Comparison of ENCODE assay signal across 22 cellular contexts in the genomic region with DNA sequence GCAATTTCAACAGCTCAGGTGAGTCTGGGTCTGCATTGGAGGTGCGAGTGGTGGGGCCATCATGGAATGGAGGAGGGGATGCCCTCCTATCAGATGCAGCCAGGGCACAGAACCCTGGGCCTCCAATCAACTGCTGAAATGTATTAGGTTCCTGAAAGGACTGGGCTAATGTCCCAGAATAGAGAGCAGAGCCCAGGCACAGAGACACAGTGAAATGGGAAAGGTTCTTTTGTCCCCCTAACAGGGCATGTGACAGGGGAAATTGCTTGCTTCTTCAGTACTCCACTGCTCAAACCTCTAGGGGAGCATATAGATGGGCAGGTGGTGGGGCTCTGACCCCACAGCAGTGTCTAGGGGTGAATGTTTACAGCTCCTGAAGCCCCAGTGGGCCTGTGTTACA.
DNase-seq lines count a peak whose midpoint lies in the region; ATAC-seq and TF ChIP-seq lines count a peak whose summit lies in the region.
"Had no signal": no experiment of that assay in that cellular context is flagged by ENCODE, and none has a peak within 500 bp of the region (broad histone marks: within the 10 kb centered on the region; RNA-seq: fewer than 3 reads in every experiment).

No MANE protein-coding gene starts in this region.

- no peaks in the 10 kb centered on the region for H3K9me3 ChIP-seq in mucosa of descending colon
- H3K9me3 ChIP-seq: Peyer's patch, SJSA1 had no signal

- DNase-seq in medulla oblongata (ENCODE audit: extremely low spot score): peak; percentile 75
- DNase-seq in substantia nigra (lab: John Stamatoyannopoulos, UW): peak in 7 of 49 donors; percentile 11 to 48 (median 16)
- no peak for DNase-seq in mucosa of descending colon
- DNase-seq in GF-D8 (lab: John Stamatoyannopoulos, UW): no peak
- DNase-seq: COR-L47, DMS 273 treated with DMSO at 0.1 percent for 48 hours, GOT3, IMR-90, NCI-H1105, NCI-H146, NCI-H2029, NCI-H226, NCI-H524 treated with DMSO at 0.1 percent for 48 hours, NCI-H82, Peyer's patch had no signal

- H3K4me3 ChIP-seq in mucosa of descending colon: no peak overlapping the region
- H3K4me3 ChIP-seq: Peyer's patch, SJSA1 had no signal

- peak overlapping the region; percentile 83 for H3K27ac Mint-ChIP-seq in dendritic cell treated with granulocyte-macrophage colony-stimulating factor and Interleukin-4, amounts not matched to agents 40 ng/mL and 50 ng/mL, for 4 days
- H3K27ac Mint-ChIP-seq: B cell had no signal

- H3K36me3 ChIP-seq in mucosa of descending colon (ENCODE audit: low read depth): no peaks in the 10 kb centered on the region
- H3K36me3 ChIP-seq: Peyer's patch, SJSA1 had no signal

- no peak overlapping the region for H3K4me3 Mint-ChIP-seq in dendritic cell treated with granulocyte-macrophage colony-stimulating factor and Interleukin-4, amounts not matched to agents 40 ng/mL and 50 ng/mL, for 4 days
- H3K4me3 Mint-ChIP-seq: B cell had no signal

- H3K4me1 ChIP-seq in mucosa of descending colon (ENCODE audit: low read depth): no peaks in the 10 kb centered on the region
- H3K4me1 ChIP-seq: Peyer's patch, SJSA1 had no signal

- H3K27me3 Mint-ChIP-seq in dendritic cell treated with granulocyte-macrophage colony-stimulating factor and Interleukin-4, amounts not matched to agents 40 ng/mL and 50 ng/mL, for 4 days: peaks cover 13% of the 10 kb centered on the region
- H3K27me3 Mint-ChIP-seq: B cell had no signal

- ATAC-seq in mucosa of descending colon (no peak), GM21737 (IDR thresholded peaks at IDR 0.05; ENCODE audit: unreplicated experiment) (no peak)
- ATAC-seq: HCT116 had no signal

- peaks cover 74% of the 10 kb centered on the region for H3K4me1 Mint-ChIP-seq in dendritic cell treated with granulocyte-macrophage colony-stimulating factor and Interleukin-4, amounts not matched to agents 40 ng/mL and 50 ng/mL, for 4 days (ENCODE audit: low read depth)

- no peaks in the 10 kb centered on the region for H3K36me3 Mint-ChIP-seq in dendritic cell treated with granulocyte-macrophage colony-stimulating factor and Interleukin-4, amounts not matched to agents 40 ng/mL and 50 ng/mL, for 4 days (ENCODE audit: low read depth)

- no peaks in the 10 kb centered on the region for H3K9me3 Mint-ChIP-seq in dendritic cell treated with granulocyte-macrophage colony-stimulating factor and Interleukin-4, amounts not matched to agents 40 ng/mL and 50 ng/mL, for 4 days

- TF ChIP-seq CTCF in C4-2B (conservative IDR thresholded peaks at IDR 0.05) (no peak), mucosa of descending colon (IDR thresholded peaks at IDR 0.05) (no peak)

- H3K27ac ChIP-seq in C4-2B (peak overlapping the region; percentile 43), substantia nigra (ENCODE audit: low read depth, low read length, poor library complexity, severe bottlenecking) (peak overlapping the region; percentile 64)
- H3K27ac ChIP-seq: KMS-11, Peyer's patch, SJSA1 had no signal

- intact Hi-C loops in dendritic cell treated with granulocyte-macrophage colony-stimulating factor and Interleukin-4, amounts not matched to agents 40 ng/mL and 50 ng/mL, for 4 days (cut with micrococcal nuclease): no loop called here
- intact Hi-C loops in mucosa of descending colon (cut with DNase I, micrococcal nuclease): no loop called here
